ENCODE assay signal across 16 cellular contexts in the genomic region with DNA sequence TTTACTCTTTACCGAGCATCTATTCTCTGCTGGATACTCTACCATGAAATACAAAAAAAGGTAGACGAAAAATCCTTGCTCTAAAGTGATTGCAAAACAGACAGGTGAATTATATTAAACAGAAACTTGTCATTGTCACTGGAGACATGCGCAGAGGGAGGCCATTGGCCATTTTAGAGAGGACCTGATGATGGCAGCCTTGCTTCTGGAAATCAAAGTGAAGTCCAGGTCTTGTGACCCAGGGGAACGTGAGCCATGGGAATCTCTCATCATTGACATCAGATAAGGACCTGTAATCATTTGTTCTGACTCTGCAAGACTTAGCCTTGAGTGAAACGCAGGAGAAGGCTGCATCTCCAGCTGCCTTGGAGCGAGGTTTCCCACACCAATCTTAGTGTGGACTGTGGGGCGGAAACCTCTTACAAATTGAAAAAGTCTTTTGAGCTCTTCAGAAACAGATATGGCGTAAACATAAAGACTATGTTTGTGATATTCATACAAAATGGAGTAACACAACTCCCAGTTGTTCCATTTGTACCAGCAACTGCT. TPM values are rescaled to one million over a fixed set of nuclear protein-coding genes. Genes with fewer than 3 reads are reported as not detected.
DNase-seq lines count a peak whose midpoint lies in the region; ATAC-seq and TF ChIP-seq lines count a peak whose summit lies in the region.
"Had no signal": no experiment of that assay in that cellular context is flagged by ENCODE, and none has a peak within 500 bp of the region (broad histone marks: within the 10 kb centered on the region; RNA-seq: fewer than 3 reads in every experiment).

No MANE protein-coding gene starts in this region.

- H3K4me1 Mint-ChIP-seq in neural progenitor cell: no peaks in the 10 kb centered on the region
- H3K4me1 Mint-ChIP-seq: CD14-positive monocyte; CD4-positive, alpha-beta memory T cell had no signal

- H3F3A ChIP-seq in neural progenitor cell (ENCODE audit: low read depth): no peaks in the 10 kb centered on the region

- H3K9me3 Mint-ChIP-seq in neural progenitor cell: no peaks in the 10 kb centered on the region
- H3K9me3 Mint-ChIP-seq: CD14-positive monocyte had no signal

- no peak overlapping the region for H2AFZ ChIP-seq in neural progenitor cell (replicated peaks)

- peaks cover 8% of the 10 kb centered on the region for H3K27me3 ChIP-seq in left ventricle myocardium inferior (ENCODE audit: low read depth)
- peaks cover 0 to 17% (median 0%) of the 10 kb centered on the region in 4 donors for H3K27me3 ChIP-seq in esophagus muscularis mucosa
- H3K27me3 ChIP-seq in neural progenitor cell: no peaks in the 10 kb centered on the region
- H3K27me3 ChIP-seq: BLaER1 had no signal

- H3K36me3 ChIP-seq in left ventricle myocardium inferior (no peaks in the 10 kb centered on the region), esophagus muscularis mucosa (no peaks in the 10 kb centered on the region), neural progenitor cell (no peaks in the 10 kb centered on the region)
- H3K36me3 ChIP-seq: BLaER1, HAP-1 had no signal

- in situ Hi-C loops in SK-MEL-5 (cut with HindIII; ENCODE audit: low pct_unique_long_range_greater_than_20kb, low sequenced_read_pairs): no loop called here

- H3K4me2 ChIP-seq in neural progenitor cell: no peak overlapping the region
- H3K4me2 ChIP-seq: BLaER1 had no signal

- 81% methylated on average over 8 of the region's 8 CpGs for WGBS in esophagus muscularis mucosa

- H3K4me3 ChIP-seq in left ventricle myocardium inferior (no peak overlapping the region), esophagus muscularis mucosa (no peak overlapping the region), neural progenitor cell (no peak overlapping the region)
- H3K4me3 ChIP-seq: BLaER1, HAP-1 had no signal

- DNase-seq in cardiac septum (ENCODE audit: low spot score) (peak; percentile 35), left ventricle myocardium inferior (no peak), SK-MEL-5 (ENCODE audit: low read depth, low spot score) (peak; percentile 7), esophagus muscularis mucosa (ENCODE audit: extremely low spot score) (peak; percentile 55), neural progenitor cell (ENCODE audit: low spot score) (no peak)
- DNase-seq in activated CD8-positive, alpha-beta memory T cell treated with anti-CD3 and anti-CD28 coated beads, Interleukin-2, amount 50 U/mL, for 4 hours: no peak
- DNase-seq: 8988T; CD4-positive, alpha-beta memory T cell; DMS153; DMS79; GDM1; GOT3 had no signal

- H3K4me3 Mint-ChIP-seq in neural progenitor cell: no peak overlapping the region
- H3K4me3 Mint-ChIP-seq: CD14-positive monocyte; CD4-positive, alpha-beta memory T cell had no signal

- TF ChIP-seq POLR2A in esophagus muscularis mucosa (IDR thresholded peaks at IDR 0.05; ENCODE audit: low read depth): no peak

- no peaks in the 10 kb centered on the region for H4K20me1 ChIP-seq in neural progenitor cell (ENCODE audit: low read depth)
- H4K20me1 ChIP-seq: BLaER1 had no signal

- no peak overlapping the region for H3K27ac Mint-ChIP-seq in neural progenitor cell
- H3K27ac Mint-ChIP-seq: CD14-positive monocyte; CD4-positive, alpha-beta memory T cell had no signal

- no peaks in the 10 kb centered on the region for H3K36me3 Mint-ChIP-seq in neural progenitor cell
- H3K36me3 Mint-ChIP-seq: CD14-positive monocyte; CD4-positive, alpha-beta memory T cell had no signal

- H3K79me2 ChIP-seq in neural progenitor cell (ENCODE audit: low read depth): no peaks in the 10 kb centered on the region

- peaks cover 9% of the 10 kb centered on the region for H3K27me3 Mint-ChIP-seq in neural progenitor cell (ENCODE audit: insufficient read depth, low read depth)

- TF ChIP-seq CTCF in left ventricle myocardium inferior (IDR thresholded peaks at IDR 0.05; ENCODE audit: borderline replicate concordance) (no peak), esophagus muscularis mucosa (IDR thresholded peaks at IDR 0.05) (no peak), neural progenitor cell (IDR thresholded peaks at IDR 0.05) (no peak)

- no peaks in the 10 kb centered on the region for H3K4me1 ChIP-seq in left ventricle myocardium inferior
- H3K4me1 ChIP-seq in esophagus muscularis mucosa: no peaks in the 10 kb centered on the region
- no peaks in the 10 kb centered on the region for H3K4me1 ChIP-seq in neural progenitor cell
- H3K4me1 ChIP-seq: HAP-1 had no signal

- no peak overlapping the region for H3K9ac ChIP-seq in neural progenitor cell
- H3K9ac ChIP-seq: BLaER1 had no signal

- no peak for TF ChIP-seq EP300 in esophagus muscularis mucosa (IDR thresholded peaks at IDR 0.05)

- H3K27ac ChIP-seq in left ventricle myocardium inferior (replicated peaks): no peak overlapping the region
- H3K27ac ChIP-seq in esophagus muscularis mucosa (replicated peaks in 1 of 4): no peak overlapping the region
- H3K27ac ChIP-seq in neural progenitor cell: no peak overlapping the region
- H3K27ac ChIP-seq: BLaER1 had no signal

- H3K9me3 ChIP-seq in left ventricle myocardium inferior (replicated peaks) (no peaks in the 10 kb centered on the region), esophagus muscularis mucosa (no peaks in the 10 kb centered on the region), neural progenitor cell (ENCODE audit: low read depth) (no peaks in the 10 kb centered on the region)
- H3K9me3 ChIP-seq: HAP-1 had no signal

- intact Hi-C loops in cardiac septum (cut with DNase I) (no loop called here), left ventricle myocardium inferior (cut with micrococcal nuclease) (no loop called here), esophagus muscularis mucosa (cut with DNase I) (no loop called here)

- no peak for ATAC-seq in HG03175 (IDR thresholded peaks at IDR 0.05; ENCODE audit: unreplicated experiment)

RNA-seq across cellular contexts. Expression of gene SLC46A3, which starts 16.8 kb away (rescaled TPM):
- total RNA-seq in cardiac septum (9.9 TPM), left ventricle myocardium inferior (16.7 TPM), esophagus muscularis mucosa (10 to 100 TPM in 3 of 4 donors, 1 to 10 TPM in 1; 9.4 to 14.0 (median 10.6) TPM), neural progenitor cell (ENCODE audit: low replicate concordance) (0.06 TPM in 1 of 2 replicates, not detected in the other)
- total RNA-seq in SK-MEL-5 (2014; rRNA removed; shearing (Covaris generic)): 11.9 and 12.5 TPM in 2 replicates
- 10.6 and 16.0 TPM in 2 replicates for polyA plus RNA-seq in SK-MEL-5 (2015; cell fraction: cytosol; rRNA removed)
- 14.0 and 23.3 TPM in 2 replicates for polyA plus RNA-seq in SK-MEL-5 (2015; cell fraction: nucleus; rRNA removed)

Comparison
In these comparisons a context has a peak if more than half of its experiments do, and no peak if none do; other contexts are left out.
1. DNase-seq: peak in cardiac septum (single experiment), SK-MEL-5 (single experiment) and esophagus muscularis mucosa (single experiment); none in left ventricle myocardium inferior (single experiment), activated CD8-positive, alpha-beta memory T cell treated with anti-CD3 and anti-CD28 coated beads, Interleukin-2, amount 50 U/mL, for 4 hours (single experiment) and neural progenitor cell (single experiment).